ENCODE assay signal across 15 cellular contexts in genomic region chr10:124279298-124279697, GRCh38.
DNase-seq lines count a peak whose midpoint lies in the region; ATAC-seq, FAIRE-seq and TF ChIP-seq lines count a peak whose summit lies in the region.
"Had no signal": no experiment of that assay in that cellular context is flagged by ENCODE, and none has a peak within 500 bp of the region (broad histone marks: within the 10 kb centered on the region; RNA-seq: fewer than 3 reads in every experiment).

No MANE protein-coding gene starts in this region.

- H3K4me2 ChIP-seq in OCI-LY1 (ENCODE audit: low read length) (no peak overlapping the region), K562 (ENCODE audit: insufficient read depth, low read length) (no peak overlapping the region), osteoblast (ENCODE audit: insufficient read depth, low read length) (no peak overlapping the region), smooth muscle cell (no peak overlapping the region)

- H3K9me2 ChIP-seq in OCI-LY1 (ENCODE audit: low read depth, low read length) = no peaks in the 10 kb centered on the region; the same call in 1 of the 2 replicates

- CTCF ChIA-PET in K562 (lab: Yijun Ruan, JAX; ENCODE audit: low intra/inter-chr PET ratio) = no interaction called here

- H3K27me3 ChIP-seq in OCI-LY1 (ENCODE audit: insufficient read depth, low read length) (peaks cover 22% of the 10 kb centered on the region; the same call in 1 of the 2 replicates), K562 (ENCODE audit: control insufficient read depth in 2 of 2, insufficient read depth in 2 of 2, low read length in 2 of 2) (peaks cover 3 to 27% of the 10 kb centered on the region in 2 experiments; a peak in 3 of 5 replicates), osteoblast (ENCODE audit: insufficient read depth, low read length) (peaks cover 4% of the 10 kb centered on the region), smooth muscle cell (ENCODE audit: low read depth) (no peaks in the 10 kb centered on the region)

- H3K36me3 ChIP-seq in OCI-LY1 (ENCODE audit: insufficient read depth, low read length) = no peaks in the 10 kb centered on the region
- H3K36me3 ChIP-seq in K562 (ENCODE audit: control insufficient read depth, insufficient read depth, low read length) = no peaks in the 10 kb centered on the region
- H3K36me3 ChIP-seq in osteoblast (ENCODE audit: insufficient read depth, low read length) = no peaks in the 10 kb centered on the region
- H3K36me3 ChIP-seq in smooth muscle cell (ENCODE audit: low read depth) = no peaks in the 10 kb centered on the region

- H3K9me3 ChIP-seq in OCI-LY1 (ENCODE audit: low read length) (no peaks in the 10 kb centered on the region), K562 (replicated peaks; ENCODE audit: control insufficient read depth, insufficient read depth, low read depth, low read length) (no peaks in the 10 kb centered on the region), osteoblast (ENCODE audit: low read depth, low read length) (no peaks in the 10 kb centered on the region), smooth muscle cell (replicated peaks; ENCODE audit: low read depth) (no peaks in the 10 kb centered on the region)

- no peak for FAIRE-seq in K562 (lab: Jason Lieb, UNC)
- FAIRE-seq: GM19239 had no signal

- ATAC-seq in K562 (peak; percentile 54; the same call in 1 of the 3 replicates), HG03521 (IDR thresholded peaks at IDR 0.05; ENCODE audit: unreplicated experiment) (no peak)

- no peak for TF ChIP-seq EP300 in K562 (IDR thresholded peaks at IDR 0.05; ENCODE audit: low read length)

- no peaks in the 10 kb centered on the region for H3K9me1 ChIP-seq in K562 (ENCODE audit: control insufficient read depth, insufficient read depth, low read length)

- TF ChIP-seq RAD21 in K562 (CRISPR knock-in tag; conservative IDR thresholded peaks at IDR 0.05 in 1 of 2, IDR thresholded peaks at IDR 0.05 in 1 of 2) = no peak

- 0% methylated on average over 1 of the region's 2 CpGs for WGBS in K562 (ENCODE audit: insufficient coverage, low coverage, missing lambda C conversion rate)
- WGBS in smooth muscle cell (ENCODE audit: low lambda C conversion rate) = 78% methylated on average over 2 of the region's 2 CpGs

- DNase-seq in K562 (ENCODE audit: extremely low read depth in 1 of 4, low spot score in 3 of 4) (no peak), osteoblast (ENCODE audit: insufficient read length, low spot score, missing footprints) (peak; percentile 11), DMS53 (lab: John Stamatoyannopoulos, UW) (no peak), smooth muscle cell (lab: John Stamatoyannopoulos, UW; ENCODE audit: unreplicated experiment) (no peak)
- DNase-seq: CD8-positive, alpha-beta memory T cell; GF-D8; NCI-H1048; NCI-H146; NCI-H2227 treated with DMSO at 0.1 percent for 48 hours; NCI-H524 treated with DMSO at 0.1 percent for 48 hours; SIG-M5 had no signal

- H3K4me3 ChIP-seq in GM12875 (ENCODE audit: low read depth, low read length) (no peak overlapping the region), OCI-LY1 (ENCODE audit: low read depth, low read length, poor library complexity, severe bottlenecking) (no peak overlapping the region), K562 (no peak overlapping the region), osteoblast (ENCODE audit: insufficient read depth, low read length) (no peak overlapping the region), smooth muscle cell (no peak overlapping the region)

- POLR2A ChIA-PET in K562 (lab: Yijun Ruan, JAX) = no interaction called here

- no peaks in the 10 kb centered on the region for H3K79me2 ChIP-seq in OCI-LY1 (ENCODE audit: insufficient read depth, low read length)
- no peaks in the 10 kb centered on the region for H3K79me2 ChIP-seq in K562 (ENCODE audit: control insufficient read depth, insufficient read depth, low read length)
- H3K79me2 ChIP-seq in osteoblast (ENCODE audit: insufficient read depth, low read length) = no peaks in the 10 kb centered on the region
- H3K79me2 ChIP-seq in smooth muscle cell (ENCODE audit: low read depth) = no peaks in the 10 kb centered on the region

- H3K27ac ChIP-seq in OCI-LY1 (ENCODE audit: low read depth, low read length, poor library complexity, severe bottlenecking) (no peak overlapping the region), K562 (ENCODE audit: extremely low read depth, low read depth, low read length) (no peak overlapping the region), osteoblast (ENCODE audit: low read depth, low read length) (no peak overlapping the region), smooth muscle cell (ENCODE audit: low read depth) (no peak overlapping the region)

- H2AFZ ChIP-seq in OCI-LY1 (ENCODE audit: low read length) = no peak overlapping the region
- no peak overlapping the region for H2AFZ ChIP-seq in K562 (ENCODE audit: low read depth, low read length)
- no peak overlapping the region for H2AFZ ChIP-seq in osteoblast (ENCODE audit: low read length)
- H2AFZ ChIP-seq in smooth muscle cell (ENCODE audit: low read depth) = no peak overlapping the region

- intact Hi-C loops in K562 (cut with micrococcal nuclease) = no loop called here

- no peak overlapping the region for H3K9ac ChIP-seq in OCI-LY1 (ENCODE audit: low read length)
- no peak overlapping the region for H3K9ac ChIP-seq in K562 (ENCODE audit: insufficient read depth in 1 of 2, low read depth in 2 of 2, low read length in 2 of 2)
- no peak overlapping the region for H3K9ac ChIP-seq in smooth muscle cell (ENCODE audit: low read depth)

- H4K20me1 ChIP-seq in OCI-LY1 (ENCODE audit: insufficient read depth, low read length) (no peaks in the 10 kb centered on the region), K562 (replicated peaks; ENCODE audit: control insufficient read depth, insufficient read depth, low read length) (no peaks in the 10 kb centered on the region), osteoblast (ENCODE audit: insufficient read depth, low read length) (no peaks in the 10 kb centered on the region), smooth muscle cell (ENCODE audit: low read depth) (no peaks in the 10 kb centered on the region)

- in situ Hi-C loops in K562 (cut with MboI) = no loop called here

- BruUV-seq in K562 (replicated peaks; lab: Mats Ljungman, UMichigan) = no TSS peak

- no peak for TF ChIP-seq POLR2A in K562 (conservative IDR thresholded peaks at IDR 0.05)

- H3F3A ChIP-seq in OCI-LY1 (ENCODE audit: insufficient read depth, low read length) (no peaks in the 10 kb centered on the region), smooth muscle cell (ENCODE audit: low read depth) (no peaks in the 10 kb centered on the region)

- TF ChIP-seq CTCF in GM12875 (IDR thresholded peaks at IDR 0.05; ENCODE audit: borderline replicate concordance, insufficient read depth, low read depth, low read length) (0 out of 2 replicates have a peak, but pooled peaks have one; percentile 4), OCI-LY1 (IDR thresholded peaks at IDR 0.05; ENCODE audit: low read length) (peak; percentile 24; the same call in 1 of the 2 replicates), K562 (IDR thresholded peaks at IDR 0.05 in 2 of 3, conservative IDR thresholded peaks at IDR 0.05 in 1 of 3; ENCODE audit: insufficient read depth in 2 of 3, low read depth in 1 of 3, low read length in 3 of 3) (no peak), osteoblast (IDR thresholded peaks at IDR 0.05; ENCODE audit: extremely low read depth, low read depth, low read length) (no peak), smooth muscle cell (IDR thresholded peaks at IDR 0.05; ENCODE audit: borderline replicate concordance, insufficient read depth, poor library complexity, severe bottlenecking) (no peak)

- H3K4me1 ChIP-seq in OCI-LY1 (ENCODE audit: insufficient read depth, low read length, severe bottlenecking) (no peaks in the 10 kb centered on the region), K562 (replicated peaks in 1 of 2; ENCODE audit: control insufficient read depth in 2 of 2, insufficient read depth in 2 of 2, low read length in 2 of 2) (no peaks in the 10 kb centered on the region), osteoblast (ENCODE audit: insufficient read depth, low read length) (no peaks in the 10 kb centered on the region), smooth muscle cell (ENCODE audit: low read depth) (no peaks in the 10 kb centered on the region)

TF ChIP-seq in K562, 482 proteins besides CTCF, POLR2A, EP300 and RAD21 (continues in another document):
- no peak for TF ChIP-seq ATF7 (IDR thresholded peaks at IDR 0.05)
- TF ChIP-seq HCFC1 (IDR thresholded peaks at IDR 0.05; ENCODE audit: low read depth, low read length) = no peak
- no peak for TF ChIP-seq TCF7 (IDR thresholded peaks at IDR 0.05; ENCODE audit: borderline replicate concordance)
- TF ChIP-seq, protein P1, sequence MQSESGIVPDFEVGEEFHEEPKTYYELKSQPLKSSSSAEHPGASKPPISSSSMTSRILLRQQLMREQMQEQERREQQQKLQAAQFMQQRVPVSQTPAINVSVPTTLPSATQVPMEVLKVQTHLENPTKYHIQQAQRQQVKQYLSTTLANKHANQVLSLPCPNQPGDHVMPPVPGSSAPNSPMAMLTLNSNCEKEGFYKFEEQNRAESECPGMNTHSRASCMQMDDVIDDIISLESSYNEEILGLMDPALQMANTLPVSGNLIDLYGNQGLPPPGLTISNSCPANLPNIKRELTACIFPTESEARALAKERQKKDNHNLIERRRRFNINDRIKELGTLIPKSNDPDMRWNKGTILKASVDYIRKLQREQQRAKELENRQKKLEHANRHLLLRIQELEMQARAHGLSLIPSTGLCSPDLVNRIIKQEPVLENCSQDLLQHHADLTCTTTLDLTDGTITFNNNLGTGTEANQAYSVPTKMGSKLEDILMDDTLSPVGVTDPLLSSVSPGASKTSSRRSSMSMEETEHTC (IDR thresholded peaks at IDR 0.05) = no peak
- no peak for TF ChIP-seq SOX6 (IDR thresholded peaks at IDR 0.05)
- TF ChIP-seq SIRT6 (IDR thresholded peaks at IDR 0.05; ENCODE audit: low read depth, low read length) = no peak
- no peak for TF ChIP-seq CBFA2T2 (conservative IDR thresholded peaks at IDR 0.05)
- no peak for TF ChIP-seq DACH1 (IDR thresholded peaks at IDR 0.05; ENCODE audit: partially characterized antibody)
- TF ChIP-seq, protein P2, sequence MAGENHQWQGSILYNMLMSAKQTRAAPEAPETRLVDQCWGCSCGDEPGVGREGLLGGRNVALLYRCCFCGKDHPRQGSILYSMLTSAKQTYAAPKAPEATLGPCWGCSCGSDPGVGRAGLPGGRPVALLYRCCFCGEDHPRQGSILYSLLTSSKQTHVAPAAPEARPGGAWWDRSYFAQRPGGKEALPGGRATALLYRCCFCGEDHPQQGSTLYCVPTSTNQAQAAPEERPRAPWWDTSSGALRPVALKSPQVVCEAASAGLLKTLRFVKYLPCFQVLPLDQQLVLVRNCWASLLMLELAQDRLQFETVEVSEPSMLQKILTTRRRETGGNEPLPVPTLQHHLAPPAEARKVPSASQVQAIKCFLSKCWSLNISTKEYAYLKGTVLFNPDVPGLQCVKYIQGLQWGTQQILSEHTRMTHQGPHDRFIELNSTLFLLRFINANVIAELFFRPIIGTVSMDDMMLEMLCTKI (IDR thresholded peaks at IDR 0.05; ENCODE audit: partially characterized antibody) = no peak
- TF ChIP-seq DMBX1 (CRISPR knock-in tag; IDR thresholded peaks at IDR 0.05; ENCODE audit: borderline replicate concordance) = no peak
- no peak for TF ChIP-seq ZNF699 (CRISPR knock-in tag; IDR thresholded peaks at IDR 0.05; ENCODE audit: insufficient replicate concordance)

Comparison
In these comparisons a context has a peak if more than half of its experiments do, and no peak if none do; other contexts are left out.
1. CTCF ChIP-seq: peak in GM12875 (single experiment) and OCI-LY1 (single experiment); none in K562 (0 of 3), osteoblast (single experiment) and smooth muscle cell (single experiment).